ENCODE assay signal across 18 cellular contexts in the genomic region with DNA sequence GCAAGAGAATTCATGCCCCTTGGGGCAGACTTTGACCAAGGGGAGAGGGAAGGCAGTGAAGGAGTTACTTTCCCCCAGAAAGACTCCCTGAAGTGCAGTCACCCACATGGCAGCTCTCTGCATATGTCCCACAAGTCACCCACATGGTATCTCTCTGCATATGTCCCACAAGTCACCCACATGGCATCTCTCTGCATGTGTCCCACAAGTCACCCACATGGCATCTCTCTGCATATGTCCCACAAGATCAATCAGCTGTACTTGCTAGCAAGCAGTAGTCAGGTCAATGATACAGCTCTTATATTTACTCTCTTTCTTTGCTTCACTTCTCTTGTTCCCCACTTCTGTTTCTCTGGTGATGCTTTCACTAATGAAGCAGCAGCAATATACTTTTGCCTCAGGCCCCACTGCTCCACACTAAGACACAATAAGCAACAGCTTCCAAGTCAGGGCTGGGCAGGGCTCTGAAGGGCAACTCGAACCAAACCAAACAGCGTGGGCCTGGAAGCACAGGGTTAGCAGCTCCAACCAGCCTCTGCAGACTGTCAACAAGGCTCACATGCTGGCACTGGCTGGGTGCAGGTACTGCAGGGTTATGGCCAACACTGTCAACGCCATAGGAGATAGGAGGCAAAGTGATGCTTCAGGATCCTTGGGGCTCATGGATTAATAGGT. TPM values are rescaled to one million over a fixed set of nuclear protein-coding genes. Genes with fewer than 3 reads are reported as not detected.
A peak's percentile ranks its signal among the peaks of the same experiment; 100 is the strongest.
DNase-seq lines count a peak whose midpoint lies in the region; ATAC-seq and TF ChIP-seq lines count a peak whose summit lies in the region.
"Had no signal": no experiment of that assay in that cellular context is flagged by ENCODE, and none has a peak within 500 bp of the region (broad histone marks: within the 10 kb centered on the region; RNA-seq: fewer than 3 reads in every experiment).

No MANE protein-coding gene starts in this region.

- H3K4me1 ChIP-seq in left lung: peaks cover 2 to 30% of the 10 kb centered on the region in 2 donors

- no peak for ATAC-seq in stimulated activated effector memory CD8-positive, alpha-beta T cell treated with anti-CD3 and anti-CD28 coated beads, Interleukin-12 subunit alpha, Interleukin-12 subunit beta, amount 100 ng/mL, for 72 hours
- ATAC-seq in left lung (no peak), HG03159 (IDR thresholded peaks at IDR 0.05; ENCODE audit: unreplicated experiment) (no peak)
- ATAC-seq: Panc1 had no signal

- no peaks in the 10 kb centered on the region for H3K27me3 ChIP-seq in left lung

- H3K4me3 ChIP-seq in left lung: no peak overlapping the region
- H3K4me3 ChIP-seq: coronary artery had no signal

- POLR2A ChIA-PET in activated CD4-positive, alpha-beta memory T cell treated with anti-CD3 and anti-CD28 coated beads, Interleukin-2, amount 10 ng/mL, durations not matched to agents 7 days and 5 days (lab: Charles Lee): interaction anchor here (1.3 kb wide), 1 partner anchor 154 kb away, joined by 3 read pairs; no protein-coding TSS in a partner anchor
- POLR2A ChIA-PET in activated CD4-positive, alpha-beta memory T cell treated with anti-CD3 and anti-CD28 coated beads for 36 hours (lab: Charles Lee): interaction anchor here (1.0 kb wide), 1 partner anchor 306 kb away, joined by 3 read pairs; no protein-coding TSS in a partner anchor

- H3K27ac ChIP-seq in left lung: no peak overlapping the region

- intact Hi-C loops in activated CD4-positive, alpha-beta memory T cell treated with anti-CD3 and anti-CD28 coated beads for 36 hours (cut with micrococcal nuclease): loop anchor here (2.0 to 5.0 kb wide), 3 partner anchors 201 to 1065 kb away; partner anchors contain the start of gene GPR176
- intact Hi-C loops in activated T-helper 2 cell treated with anti-CD3 and anti-CD28 coated beads, Interferon-gamma antibody, Interleukin-2, Interleukin-4, amounts not matched to agents 10 μg/mL and 5 μg/mL and 100 μg/mL, durations not matched to agents 14 hours and 24 hours and 36 hours (cut with micrococcal nuclease): loop anchor here (5.0 to 10.0 kb wide), 5 partner anchors 200 to 1093 kb away; partner anchors contain the start of genes GPR176 and PLCB2
- intact Hi-C loops in left lung (cut with DNase I): no loop called here

- H3K4me1 Mint-ChIP-seq in activated CD4-positive, alpha-beta memory T cell treated with anti-CD3 and anti-CD28 coated beads, Interleukin-2, amount 10 ng/mL, durations not matched to agents 7 days and 5 days: peaks cover 89% of the 10 kb centered on the region
- peaks cover 82% of the 10 kb centered on the region for H3K4me1 Mint-ChIP-seq in activated CD4-positive, alpha-beta memory T cell treated with anti-CD3 and anti-CD28 coated beads for 36 hours (ENCODE audit: low read depth)
- H3K4me1 Mint-ChIP-seq in activated T-helper 2 cell treated with anti-CD3 and anti-CD28 coated beads, Interferon-gamma antibody, Interleukin-2, Interleukin-4, amounts not matched to agents 10 μg/mL and 5 μg/mL and 100 μg/mL, durations not matched to agents 14 hours and 24 hours and 36 hours (ENCODE audit: low read depth): peaks cover 84% of the 10 kb centered on the region
- H3K4me1 Mint-ChIP-seq in immature natural killer cell: peaks cover 90 to 95% of the 10 kb centered on the region in 2 donors
- peaks cover 87% of the 10 kb centered on the region for H3K4me1 Mint-ChIP-seq in stimulated activated effector memory CD8-positive, alpha-beta T cell treated with anti-CD3 and anti-CD28 coated beads, Interleukin-12 subunit alpha, Interleukin-12 subunit beta, amount 100 ng/mL, for 72 hours
- peaks cover 37% of the 10 kb centered on the region for H3K4me1 Mint-ChIP-seq in osteocyte (ENCODE audit: unreplicated experiment)

- no peak overlapping the region for H3K4me3 Mint-ChIP-seq in activated CD4-positive, alpha-beta memory T cell treated with anti-CD3 and anti-CD28 coated beads, Interleukin-2, amount 10 ng/mL, durations not matched to agents 7 days and 5 days
- no peak overlapping the region for H3K4me3 Mint-ChIP-seq in activated CD4-positive, alpha-beta memory T cell treated with anti-CD3 and anti-CD28 coated beads for 36 hours
- no peak overlapping the region for H3K4me3 Mint-ChIP-seq in activated T-helper 2 cell treated with anti-CD3 and anti-CD28 coated beads, Interferon-gamma antibody, Interleukin-2, Interleukin-4, amounts not matched to agents 10 μg/mL and 5 μg/mL and 100 μg/mL, durations not matched to agents 14 hours and 24 hours and 36 hours (ENCODE audit: low read depth)
- H3K4me3 Mint-ChIP-seq in immature natural killer cell (peak overlapping the region; percentile 72 to 93 (median 88)), osteocyte (ENCODE audit: unreplicated experiment) (no peak overlapping the region)
- H3K4me3 Mint-ChIP-seq in stimulated activated effector memory CD8-positive, alpha-beta T cell treated with anti-CD3 and anti-CD28 coated beads, Interleukin-12 subunit alpha, Interleukin-12 subunit beta, amount 100 ng/mL, for 72 hours: peak overlapping the region; percentile 4

- no peaks in the 10 kb centered on the region for H3K36me3 ChIP-seq in left lung

- no peaks in the 10 kb centered on the region for H3K27me3 Mint-ChIP-seq in activated CD4-positive, alpha-beta memory T cell treated with anti-CD3 and anti-CD28 coated beads, Interleukin-2, amount 10 ng/mL, durations not matched to agents 7 days and 5 days
- H3K27me3 Mint-ChIP-seq in activated CD4-positive, alpha-beta memory T cell treated with anti-CD3 and anti-CD28 coated beads for 36 hours: no peaks in the 10 kb centered on the region
- no peaks in the 10 kb centered on the region for H3K27me3 Mint-ChIP-seq in activated T-helper 2 cell treated with anti-CD3 and anti-CD28 coated beads, Interferon-gamma antibody, Interleukin-2, Interleukin-4, amounts not matched to agents 10 μg/mL and 5 μg/mL and 100 μg/mL, durations not matched to agents 14 hours and 24 hours and 36 hours (ENCODE audit: low read depth)
- H3K27me3 Mint-ChIP-seq in immature natural killer cell (ENCODE audit: low read depth in 3 of 3): peaks cover 16 to 20% (median 17%) of the 10 kb centered on the region in 3 donors
- H3K27me3 Mint-ChIP-seq in osteocyte (ENCODE audit: unreplicated experiment): no peaks in the 10 kb centered on the region

- H3K9me3 Mint-ChIP-seq in activated CD4-positive, alpha-beta memory T cell treated with anti-CD3 and anti-CD28 coated beads, Interleukin-2, amount 10 ng/mL, durations not matched to agents 7 days and 5 days: peaks cover 13% of the 10 kb centered on the region
- peaks cover 6% of the 10 kb centered on the region for H3K9me3 Mint-ChIP-seq in activated CD4-positive, alpha-beta memory T cell treated with anti-CD3 and anti-CD28 coated beads for 36 hours
- H3K9me3 Mint-ChIP-seq in activated T-helper 2 cell treated with anti-CD3 and anti-CD28 coated beads, Interferon-gamma antibody, Interleukin-2, Interleukin-4, amounts not matched to agents 10 μg/mL and 5 μg/mL and 100 μg/mL, durations not matched to agents 14 hours and 24 hours and 36 hours: peaks cover 12% of the 10 kb centered on the region
- peaks cover 0 to 5% (median 2%) of the 10 kb centered on the region in 6 donors for H3K9me3 Mint-ChIP-seq in immature natural killer cell
- H3K9me3 Mint-ChIP-seq in stimulated activated effector memory CD8-positive, alpha-beta T cell treated with anti-CD3 and anti-CD28 coated beads, Interleukin-12 subunit alpha, Interleukin-12 subunit beta, amount 100 ng/mL, for 72 hours: no peaks in the 10 kb centered on the region
- no peaks in the 10 kb centered on the region for H3K9me3 Mint-ChIP-seq in osteocyte (ENCODE audit: unreplicated experiment)

- TF ChIP-seq CTCF in left lung (IDR thresholded peaks at IDR 0.05) (no peak), osteocyte (IDR thresholded peaks at IDR 0.05) (no peak)

- H3K27ac Mint-ChIP-seq in activated CD4-positive, alpha-beta memory T cell treated with anti-CD3 and anti-CD28 coated beads, Interleukin-2, amount 10 ng/mL, durations not matched to agents 7 days and 5 days: peak overlapping the region; percentile 99
- H3K27ac Mint-ChIP-seq in activated CD4-positive, alpha-beta memory T cell treated with anti-CD3 and anti-CD28 coated beads for 36 hours: no peak overlapping the region
- H3K27ac Mint-ChIP-seq in activated T-helper 2 cell treated with anti-CD3 and anti-CD28 coated beads, Interferon-gamma antibody, Interleukin-2, Interleukin-4, amounts not matched to agents 10 μg/mL and 5 μg/mL and 100 μg/mL, durations not matched to agents 14 hours and 24 hours and 36 hours: peak overlapping the region; percentile 42
- H3K27ac Mint-ChIP-seq in immature natural killer cell: peak overlapping the region; percentile 99 to 100 (median 100)
- peak overlapping the region; percentile 17 for H3K27ac Mint-ChIP-seq in stimulated activated effector memory CD8-positive, alpha-beta T cell treated with anti-CD3 and anti-CD28 coated beads, Interleukin-12 subunit alpha, Interleukin-12 subunit beta, amount 100 ng/mL, for 72 hours
- no peak overlapping the region for H3K27ac Mint-ChIP-seq in osteocyte (ENCODE audit: unreplicated experiment)

- H3K9me3 ChIP-seq in left lung: no peaks in the 10 kb centered on the region
- H3K9me3 ChIP-seq: SK-N-SH had no signal

- peaks cover 53% of the 10 kb centered on the region for H3K36me3 Mint-ChIP-seq in activated CD4-positive, alpha-beta memory T cell treated with anti-CD3 and anti-CD28 coated beads, Interleukin-2, amount 10 ng/mL, durations not matched to agents 7 days and 5 days (ENCODE audit: low read depth)
- H3K36me3 Mint-ChIP-seq in activated CD4-positive, alpha-beta memory T cell treated with anti-CD3 and anti-CD28 coated beads for 36 hours: peaks cover 11% of the 10 kb centered on the region
- H3K36me3 Mint-ChIP-seq in activated T-helper 2 cell treated with anti-CD3 and anti-CD28 coated beads, Interferon-gamma antibody, Interleukin-2, Interleukin-4, amounts not matched to agents 10 μg/mL and 5 μg/mL and 100 μg/mL, durations not matched to agents 14 hours and 24 hours and 36 hours (ENCODE audit: low read depth): peaks cover 37% of the 10 kb centered on the region
- H3K36me3 Mint-ChIP-seq in immature natural killer cell: peaks cover 3 to 8% (median 4%) of the 10 kb centered on the region in 3 donors
- H3K36me3 Mint-ChIP-seq in stimulated activated effector memory CD8-positive, alpha-beta T cell treated with anti-CD3 and anti-CD28 coated beads, Interleukin-12 subunit alpha, Interleukin-12 subunit beta, amount 100 ng/mL, for 72 hours: peaks cover 9% of the 10 kb centered on the region
- H3K36me3 Mint-ChIP-seq in osteocyte (ENCODE audit: unreplicated experiment): no peaks in the 10 kb centered on the region

- no peak for DNase-seq in activated CD4-positive, alpha-beta memory T cell treated with anti-CD3 and anti-CD28 coated beads, Interleukin-2, amount 10 ng/mL, durations not matched to agents 7 days and 5 days
- no peak for DNase-seq in activated CD4-positive, alpha-beta memory T cell treated with anti-CD3 and anti-CD28 coated beads for 36 hours
- no peak for DNase-seq in activated T-helper 2 cell treated with anti-CD3 and anti-CD28 coated beads, Interferon-gamma antibody, Interleukin-2, Interleukin-4, amounts not matched to agents 10 μg/mL and 5 μg/mL and 100 μg/mL, durations not matched to agents 14 hours and 24 hours and 36 hours (ENCODE audit: low spot score)
- DNase-seq in immature natural killer cell (no peak), left lung (no peak), osteocyte (ENCODE audit: extremely low spot score, unreplicated experiment) (no peak)
- DNase-seq in stimulated activated effector memory CD8-positive, alpha-beta T cell treated with anti-CD3 and anti-CD28 coated beads, Interleukin-12 subunit alpha, Interleukin-12 subunit beta, amount 100 ng/mL, for 72 hours (ENCODE audit: low spot score in 2 of 2): no peak
- DNase-seq: activated CD4-positive, alpha-beta T cell treated with anti-CD3 and anti-CD28 coated beads, Interleukin-2, amount 50 U/mL, for 4 hours; activated gamma-delta T cell; aorta; DND-41; NCI-H1105; NCI-H2171; NCI-H774; SK-N-SH had no signal

- CTCF ChIA-PET in activated CD4-positive, alpha-beta memory T cell treated with anti-CD3 and anti-CD28 coated beads, Interleukin-2, amount 10 ng/mL, durations not matched to agents 7 days and 5 days (lab: Charles Lee): interaction anchor here (1.6 kb wide), 1 partner anchor 130 kb away, joined by 3 read pairs; no protein-coding TSS in a partner anchor
- CTCF ChIA-PET in activated CD4-positive, alpha-beta memory T cell treated with anti-CD3 and anti-CD28 coated beads for 36 hours (lab: Charles Lee): interaction anchor here (1.2 to 3.5 kb wide), 2 partner anchors 47 to 129 kb away, joined by 3 to 20 read pairs; partner anchors contain the start of gene THBS1

RNA-seq across cellular contexts. Expression of gene THBS1, which starts 46.7 kb away (rescaled TPM):
- total RNA-seq in activated CD4-positive, alpha-beta memory T cell treated with anti-CD3 and anti-CD28 coated beads, Interleukin-2, amount 10 ng/mL, durations not matched to agents 7 days and 5 days: 1 to 10 TPM; 1.2 to 1.5 TPM
- 1 to 10 TPM in 1 of 2 experiments, under 1 TPM in 1; 0.93 to 1.8 TPM for total RNA-seq in activated CD4-positive, alpha-beta memory T cell treated with anti-CD3 and anti-CD28 coated beads for 36 hours
- 0.32 and 0.43 TPM in 2 replicates for total RNA-seq in activated T-helper 2 cell treated with anti-CD3 and anti-CD28 coated beads, Interferon-gamma antibody, Interleukin-2, Interleukin-4, amounts not matched to agents 10 μg/mL and 5 μg/mL and 100 μg/mL, durations not matched to agents 14 hours and 24 hours and 36 hours
- 10 to 100 TPM in 1 of 3 donors, 1 to 10 TPM in 2; 2.2 to 11.4 (median 9.2) TPM for polyA plus RNA-seq in immature natural killer cell
- total RNA-seq in left lung: 100 to 1,000 TPM; 498 to 570 TPM
- total RNA-seq in osteocyte: 812 and 849 TPM in 2 replicates

Comparison
In these comparisons a context has a peak if more than half of its experiments do, and no peak if none do; other contexts are left out.
1. H3K27ac Mint-ChIP-seq: peak in activated CD4-positive, alpha-beta memory T cell treated with anti-CD3 and anti-CD28 coated beads, Interleukin-2, amount 10 ng/mL, durations not matched to agents 7 days and 5 days (single experiment), activated T-helper 2 cell treated with anti-CD3 and anti-CD28 coated beads, Interferon-gamma antibody, Interleukin-2, Interleukin-4, amounts not matched to agents 10 μg/mL and 5 μg/mL and 100 μg/mL, durations not matched to agents 14 hours and 24 hours and 36 hours (single experiment), immature natural killer cell (6 of 6) and stimulated activated effector memory CD8-positive, alpha-beta T cell treated with anti-CD3 and anti-CD28 coated beads, Interleukin-12 subunit alpha, Interleukin-12 subunit beta, amount 100 ng/mL, for 72 hours (single experiment); none in activated CD4-positive, alpha-beta memory T cell treated with anti-CD3 and anti-CD28 coated beads for 36 hours (single experiment) and osteocyte (single experiment).
2. H3K4me3 Mint-ChIP-seq: peak in immature natural killer cell (5 of 5) and stimulated activated effector memory CD8-positive, alpha-beta T cell treated with anti-CD3 and anti-CD28 coated beads, Interleukin-12 subunit alpha, Interleukin-12 subunit beta, amount 100 ng/mL, for 72 hours (single experiment); none in activated CD4-positive, alpha-beta memory T cell treated with anti-CD3 and anti-CD28 coated beads, Interleukin-2, amount 10 ng/mL, durations not matched to agents 7 days and 5 days (single experiment), activated CD4-positive, alpha-beta memory T cell treated with anti-CD3 and anti-CD28 coated beads for 36 hours (single experiment), activated T-helper 2 cell treated with anti-CD3 and anti-CD28 coated beads, Interferon-gamma antibody, Interleukin-2, Interleukin-4, amounts not matched to agents 10 μg/mL and 5 μg/mL and 100 μg/mL, durations not matched to agents 14 hours and 24 hours and 36 hours (single experiment) and osteocyte (single experiment).
3. RNA of gene THBS1, which starts 46.7 kb away (total RNA-seq): 812 to 849 TPM in osteocyte and 498 to 570 TPM in left lung; 0.93 to 1.8 TPM in activated CD4-positive, alpha-beta memory T cell treated with anti-CD3 and anti-CD28 coated beads for 36 hours, 1.2 to 1.5 TPM in activated CD4-positive, alpha-beta memory T cell treated with anti-CD3 and anti-CD28 coated beads, Interleukin-2, amount 10 ng/mL, durations not matched to agents 7 days and 5 days and 0.32 to 0.43 TPM in activated T-helper 2 cell treated with anti-CD3 and anti-CD28 coated beads, Interferon-gamma antibody, Interleukin-2, Interleukin-4, amounts not matched to agents 10 μg/mL and 5 μg/mL and 100 μg/mL, durations not matched to agents 14 hours and 24 hours and 36 hours; every median in the first group is over 100 times any median in the second.
4. intact Hi-C loops: an anchor here in activated CD4-positive, alpha-beta memory T cell treated with anti-CD3 and anti-CD28 coated beads for 36 hours (2.0 to 5.0 kb wide) and activated T-helper 2 cell treated with anti-CD3 and anti-CD28 coated beads, Interferon-gamma antibody, Interleukin-2, Interleukin-4, amounts not matched to agents 10 μg/mL and 5 μg/mL and 100 μg/mL, durations not matched to agents 14 hours and 24 hours and 36 hours (5.0 to 10.0 kb wide); none called in left lung.